Comparison of ENCODE assay signal across 1 cellular context in the genomic region with DNA sequence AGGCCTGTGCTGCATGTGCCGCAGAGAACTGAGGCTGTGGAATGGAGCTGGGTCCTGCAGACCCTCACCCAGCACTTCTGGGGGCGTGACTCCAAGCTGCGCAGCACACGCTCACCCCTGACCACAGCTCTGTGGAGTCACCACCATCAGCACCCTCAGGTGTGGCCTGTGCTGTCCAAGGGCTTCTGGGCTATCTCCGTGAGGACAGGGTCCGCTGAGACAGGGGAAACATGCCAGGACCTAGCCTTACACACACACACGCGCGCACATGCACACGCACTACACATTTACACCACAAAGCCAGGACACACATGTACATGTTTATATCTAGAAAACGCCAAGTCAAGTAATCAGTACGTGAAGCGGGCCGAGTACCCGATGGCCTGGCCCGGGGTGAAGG.
TF ChIP-seq lines count a peak whose summit lies in the region.

No MANE protein-coding gene starts in this region.

TF ChIP-seq in K562, 482 proteins besides CTCF, POLR2A, EP300 and RAD21:
- TF ChIP-seq POLR2G (IDR thresholded peaks at IDR 0.05; ENCODE audit: low read depth, low read length) (peak; percentile 15; the same call in 1 of the 2 replicates), ZFP1 (CRISPR knock-in tag; IDR thresholded peaks at IDR 0.05) (no peak)
TF ChIP-seq in K562: peak in this region for 1.
